10 cellular contexts compared by ENCODE assay signal in the genomic region with DNA sequence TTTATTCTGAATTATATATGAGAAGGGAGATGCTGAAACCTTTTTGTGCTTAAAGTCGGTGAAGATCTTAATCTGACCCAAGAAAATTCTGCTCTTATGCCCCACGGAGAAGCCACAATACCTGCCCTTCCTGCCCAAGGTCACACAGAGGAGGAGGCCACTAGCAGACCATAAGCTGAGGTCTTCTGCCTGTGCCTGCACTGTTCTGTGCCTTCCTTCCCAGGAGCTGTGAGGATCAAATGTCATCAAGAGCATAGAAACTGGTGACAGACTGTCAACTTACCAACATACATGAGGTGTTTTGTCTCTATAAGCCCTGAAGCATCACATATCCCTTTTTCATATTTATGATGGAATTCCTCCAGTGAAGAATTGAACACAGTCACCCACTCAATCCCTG.
"Had no signal": no experiment of that assay in that cellular context is flagged by ENCODE, and none has a peak within 500 bp of the region (broad histone marks: within the 10 kb centered on the region; RNA-seq: fewer than 3 reads in every experiment).

No MANE protein-coding gene starts in this region.

- H3K9me3 ChIP-seq: HAP-1 had no signal

- H3K27me3 Mint-ChIP-seq: IgD-negative memory B cell had no signal

- H3K9ac ChIP-seq: GM23248, KMS-11 had no signal

- ATAC-seq: HCT116 had no signal

- DNase-seq: GM23248, GOT3, H7, HFFc6, KBM-7 had no signal

- FAIRE-seq: HTR-8/SVneo had no signal

- H2AFZ ChIP-seq: GM23248 had no signal

- H3K4me3 ChIP-seq: GM23248, HAP-1 had no signal

- H3K4me3 Mint-ChIP-seq: HFFc6, IgD-negative memory B cell had no signal

- H3K27ac Mint-ChIP-seq: HFFc6, IgD-negative memory B cell had no signal

- H3K27ac ChIP-seq: GM23248, KMS-11 had no signal

- H3K4me2 ChIP-seq: KMS-11 had no signal

- H3K36me3 ChIP-seq: HAP-1 had no signal

- H3K9me3 Mint-ChIP-seq: HFFc6 had no signal

- H3K4me1 ChIP-seq: HAP-1 had no signal
